25 cellular contexts compared by ENCODE assay signal in genomic region chr1:238401138-238401537, GRCh38.
"Had no signal": no experiment of that assay in that cellular context is flagged by ENCODE, and none has a peak within 500 bp of the region (broad histone marks: within the 10 kb centered on the region; RNA-seq: fewer than 3 reads in every experiment).

No MANE protein-coding gene starts in this region.

- DNase-seq: activated CD4-positive, alpha-beta T cell treated with anti-CD3 and anti-CD28 coated beads for 36 hours; activated CD4-positive, CD25-positive, alpha-beta regulatory T cell; activated CD8-positive, alpha-beta memory T cell treated with anti-CD3 and anti-CD28 coated beads, Interleukin-2, amount 10 ng/mL, durations not matched to agents 7 days and 5 days; activated CD8-positive, alpha-beta T cell treated with anti-CD3 and anti-CD28 coated beads, Interleukin-2, amount 10 ng/mL, durations not matched to agents 7 days and 5 days; activated naive CD4-positive, alpha-beta T cell; activated T-cell treated with anti-CD3 and anti-CD28 coated beads, Interleukin-2, amount 50 U/mL, for 48 hours; caudate nucleus; cortex of kidney; effector memory CD8-positive, alpha-beta T cell; erythroblast; kidney glomerular epithelial cell; mammary epithelial cell; naive B cell; ovary; retina; sigmoid colon; small intestine; stimulated activated CD4-positive, alpha-beta T cell treated with anti-CD3 and anti-CD28 coated beads, Interleukin-4, amount 100 ng/mL, for 24 hours; stomach; T-cell; tibial artery; upper lobe of right lung had no signal

- H3K4me1 Mint-ChIP-seq: activated CD4-positive, alpha-beta T cell treated with anti-CD3 and anti-CD28 coated beads for 36 hours; activated CD8-positive, alpha-beta memory T cell treated with anti-CD3 and anti-CD28 coated beads, Interleukin-2, amount 10 ng/mL, durations not matched to agents 7 days and 5 days; naive B cell; stimulated activated memory B cell treated with anti-CD40 and anti-IgM and Interleukin-4, amounts not matched to agents 10 μg/mL and 1 μg/mL and 100 μg/mL, for 72 hours; T-cell had no signal

- H3K27me3 Mint-ChIP-seq: activated CD4-positive, alpha-beta T cell treated with anti-CD3 and anti-CD28 coated beads for 36 hours; activated CD8-positive, alpha-beta memory T cell treated with anti-CD3 and anti-CD28 coated beads, Interleukin-2, amount 10 ng/mL, durations not matched to agents 7 days and 5 days; effector memory CD8-positive, alpha-beta T cell; naive B cell; stimulated activated memory B cell treated with anti-CD40 and anti-IgM and Interleukin-4, amounts not matched to agents 10 μg/mL and 1 μg/mL and 100 μg/mL, for 72 hours; T-cell had no signal

- H3K27me3 ChIP-seq: ovary, sigmoid colon, stomach, tibial artery, upper lobe of right lung had no signal

- ATAC-seq: activated CD4-positive, alpha-beta T cell treated with anti-CD3 and anti-CD28 coated beads for 36 hours; activated CD8-positive, alpha-beta memory T cell treated with anti-CD3 and anti-CD28 coated beads, Interleukin-2, amount 10 ng/mL, durations not matched to agents 7 days and 5 days; activated CD8-positive, alpha-beta T cell treated with anti-CD3 and anti-CD28 coated beads, Interleukin-2, amount 10 ng/mL, durations not matched to agents 7 days and 5 days; activated naive CD4-positive, alpha-beta T cell treated with anti-CD3 and anti-CD28 coated beads, Interleukin-2, amount 50 U/mL, for 72 hours; effector memory CD8-positive, alpha-beta T cell; stimulated activated memory B cell treated with anti-CD40 and anti-IgM and Interleukin-4, amounts not matched to agents 10 μg/mL and 1 μg/mL and 100 μg/mL, for 72 hours; upper lobe of right lung had no signal

- H3K9me3 ChIP-seq: ovary, prostate gland, sigmoid colon, stomach, tibial artery, upper lobe of right lung had no signal

- H3K27ac Mint-ChIP-seq: activated CD4-positive, alpha-beta T cell treated with anti-CD3 and anti-CD28 coated beads for 36 hours; activated CD8-positive, alpha-beta memory T cell treated with anti-CD3 and anti-CD28 coated beads, Interleukin-2, amount 10 ng/mL, durations not matched to agents 7 days and 5 days; activated CD8-positive, alpha-beta T cell treated with anti-CD3 and anti-CD28 coated beads, Interleukin-2, amount 10 ng/mL, durations not matched to agents 7 days and 5 days; activated naive CD4-positive, alpha-beta T cell treated with anti-CD3 and anti-CD28 coated beads, Interleukin-2, amount 50 U/mL, for 72 hours; effector memory CD8-positive, alpha-beta T cell; stimulated activated memory B cell treated with anti-CD40 and anti-IgM and Interleukin-4, amounts not matched to agents 10 μg/mL and 1 μg/mL and 100 μg/mL, for 72 hours; T-cell had no signal

- H3K4me3 Mint-ChIP-seq: activated CD4-positive, alpha-beta T cell treated with anti-CD3 and anti-CD28 coated beads for 36 hours; activated CD8-positive, alpha-beta memory T cell treated with anti-CD3 and anti-CD28 coated beads, Interleukin-2, amount 10 ng/mL, durations not matched to agents 7 days and 5 days; activated CD8-positive, alpha-beta T cell treated with anti-CD3 and anti-CD28 coated beads, Interleukin-2, amount 10 ng/mL, durations not matched to agents 7 days and 5 days; effector memory CD8-positive, alpha-beta T cell; naive B cell; stimulated activated memory B cell treated with anti-CD40 and anti-IgM and Interleukin-4, amounts not matched to agents 10 μg/mL and 1 μg/mL and 100 μg/mL, for 72 hours; T-cell had no signal

- H3K36me3 Mint-ChIP-seq: activated CD8-positive, alpha-beta memory T cell treated with anti-CD3 and anti-CD28 coated beads, Interleukin-2, amount 10 ng/mL, durations not matched to agents 7 days and 5 days; activated naive CD4-positive, alpha-beta T cell treated with anti-CD3 and anti-CD28 coated beads, Interleukin-2, amount 50 U/mL, for 72 hours; naive B cell; stimulated activated memory B cell treated with anti-CD40 and anti-IgM and Interleukin-4, amounts not matched to agents 10 μg/mL and 1 μg/mL and 100 μg/mL, for 72 hours; T-cell had no signal

- H3K4me1 ChIP-seq: prostate gland, sigmoid colon, stomach, tibial artery, upper lobe of right lung had no signal

- H3K27ac ChIP-seq: ovary, prostate gland, sigmoid colon, stomach, tibial artery, upper lobe of right lung had no signal
